ENCODE assay signal across 25 cellular contexts in genomic region chr20:36549628-36549941, GRCh38. TPM values are rescaled to one million over a fixed set of nuclear protein-coding genes. Genes with fewer than 3 reads are reported as not detected.
A peak's percentile ranks its signal among the peaks of the same experiment; 100 is the strongest.
DNase-seq lines count a peak whose midpoint lies in the region; ATAC-seq, FAIRE-seq and TF ChIP-seq lines count a peak whose summit lies in the region.
"Had no signal": no experiment of that assay in that cellular context is flagged by ENCODE, and none has a peak within 500 bp of the region (broad histone marks: within the 10 kb centered on the region; RNA-seq: fewer than 3 reads in every experiment).

No MANE protein-coding gene starts in this region.

- H3K4me3 ChIP-seq in Caco-2 (ENCODE audit: low read depth, low read length), result no peak overlapping the region
- H3K4me3 ChIP-seq in kidney (ENCODE audit: low read length in 2 of 2), result no peak overlapping the region
- H3K4me3 ChIP-seq: A549, body of pancreas had no signal

- H3K4me1 Mint-ChIP-seq in Caco-2 (ENCODE audit: low read depth, unreplicated experiment) (no peaks in the 10 kb centered on the region), chondrocyte (ENCODE audit: low read depth) (peaks cover 33% of the 10 kb centered on the region)
- H3K4me1 Mint-ChIP-seq in stimulated activated memory B cell treated with anti-CD40 and anti-IgM and Interleukin-4, amounts not matched to agents 10 μg/mL and 1 μg/mL and 100 μg/mL, for 72 hours, result peaks cover 16% of the 10 kb centered on the region
- H3K4me1 Mint-ChIP-seq: memory B cell had no signal

- ATAC-seq in stimulated activated memory B cell treated with anti-CD40 and anti-IgM and Interleukin-4, amounts not matched to agents 10 μg/mL and 1 μg/mL and 100 μg/mL, for 72 hours, result peak; percentile 21
- ATAC-seq in GM18858 (IDR thresholded peaks at IDR 0.05; ENCODE audit: unreplicated experiment), result no peak
- no peak for ATAC-seq in HG02852 (IDR thresholded peaks at IDR 0.05; ENCODE audit: unreplicated experiment)
- ATAC-seq: activated naive CD4-positive, alpha-beta T cell treated with anti-CD3 and anti-CD28 coated beads, Interleukin-2, amount 50 U/mL, for 72 hours; body of pancreas; stimulated activated naive CD8-positive, alpha-beta T cell treated with anti-CD3 and anti-CD28 coated beads, Interleukin-15, amount 100 ng/mL, for 72 hours had no signal

- POLR2A ChIA-PET in Caco-2 (lab: Charles Lee), result no interaction called here

- H3K4me1 ChIP-seq in Caco-2 (no peaks in the 10 kb centered on the region), kidney (ENCODE audit: control insufficient read depth in 1 of 2, insufficient read depth in 1 of 2, low read depth in 1 of 2, low read length in 2 of 2) (peaks cover 4 to 15% of the 10 kb centered on the region in 2 donors)
- H3K4me1 ChIP-seq: A549 had no signal

- no peak overlapping the region for H3K9ac ChIP-seq in kidney (ENCODE audit: low read length in 2 of 2)

- H3K9me3 ChIP-seq in Caco-2 (no peaks in the 10 kb centered on the region), kidney (ENCODE audit: control insufficient read depth in 1 of 2, low read length in 2 of 2) (no peaks in the 10 kb centered on the region)
- H3K9me3 ChIP-seq: A549, body of pancreas had no signal

- H3K9me3 Mint-ChIP-seq in Caco-2 (ENCODE audit: unreplicated experiment) (no peaks in the 10 kb centered on the region), chondrocyte (ENCODE audit: low read depth) (no peaks in the 10 kb centered on the region)
- H3K9me3 Mint-ChIP-seq in stimulated activated memory B cell treated with anti-CD40 and anti-IgM and Interleukin-4, amounts not matched to agents 10 μg/mL and 1 μg/mL and 100 μg/mL, for 72 hours, result no peaks in the 10 kb centered on the region
- H3K9me3 Mint-ChIP-seq: activated naive CD4-positive, alpha-beta T cell treated with anti-CD3 and anti-CD28 coated beads, Interleukin-2, amount 50 U/mL, for 72 hours; HFFc6; memory B cell; nephron progenitor cell; stimulated activated naive CD8-positive, alpha-beta T cell treated with anti-CD3 and anti-CD28 coated beads, Interleukin-15, amount 100 ng/mL, for 72 hours had no signal

- no peak overlapping the region for H3K4me3 Mint-ChIP-seq in Caco-2 (ENCODE audit: unreplicated experiment)
- no peak overlapping the region for H3K4me3 Mint-ChIP-seq in chondrocyte (ENCODE audit: unreplicated experiment)
- no peak overlapping the region for H3K4me3 Mint-ChIP-seq in stimulated activated memory B cell treated with anti-CD40 and anti-IgM and Interleukin-4, amounts not matched to agents 10 μg/mL and 1 μg/mL and 100 μg/mL, for 72 hours
- H3K4me3 Mint-ChIP-seq: HFFc6; memory B cell; nephron progenitor cell; stimulated activated naive CD8-positive, alpha-beta T cell treated with anti-CD3 and anti-CD28 coated beads, Interleukin-15, amount 100 ng/mL, for 72 hours had no signal

- H3K36me3 Mint-ChIP-seq in Caco-2 (ENCODE audit: insufficient read depth, unreplicated experiment), result peaks cover 55% of the 10 kb centered on the region
- peaks cover 20% of the 10 kb centered on the region for H3K36me3 Mint-ChIP-seq in chondrocyte (ENCODE audit: low read depth)
- no peaks in the 10 kb centered on the region for H3K36me3 Mint-ChIP-seq in stimulated activated memory B cell treated with anti-CD40 and anti-IgM and Interleukin-4, amounts not matched to agents 10 μg/mL and 1 μg/mL and 100 μg/mL, for 72 hours
- H3K36me3 Mint-ChIP-seq: activated naive CD4-positive, alpha-beta T cell treated with anti-CD3 and anti-CD28 coated beads, Interleukin-2, amount 50 U/mL, for 72 hours; memory B cell had no signal

- CTCF ChIA-PET in Caco-2 (lab: Charles Lee), result no interaction called here

- H3K27me3 Mint-ChIP-seq in Caco-2 (ENCODE audit: insufficient read depth, unreplicated experiment) (peaks cover 2% of the 10 kb centered on the region), chondrocyte (ENCODE audit: low read depth) (no peaks in the 10 kb centered on the region)
- H3K27me3 Mint-ChIP-seq in stimulated activated memory B cell treated with anti-CD40 and anti-IgM and Interleukin-4, amounts not matched to agents 10 μg/mL and 1 μg/mL and 100 μg/mL, for 72 hours, result no peaks in the 10 kb centered on the region
- H3K27me3 Mint-ChIP-seq: memory B cell; stimulated activated naive CD8-positive, alpha-beta T cell treated with anti-CD3 and anti-CD28 coated beads, Interleukin-15, amount 100 ng/mL, for 72 hours had no signal

- TF ChIP-seq CTCF in Caco-2 (IDR thresholded peaks at IDR 0.05; ENCODE audit: insufficient read depth in 1 of 2, low read depth in 1 of 2, low read length in 1 of 2, severe bottlenecking in 1 of 2, unreplicated experiment in 1 of 2) (no peak), chondrocyte (IDR thresholded peaks at IDR 0.05) (no peak), kidney (IDR thresholded peaks at IDR 0.05; ENCODE audit: borderline replicate concordance, extremely low read depth, insufficient read depth) (no peak)

- no peak overlapping the region for H3K27ac ChIP-seq in kidney (ENCODE audit: low read depth in 2 of 2, low read length in 2 of 2)
- H3K27ac ChIP-seq: A549, body of pancreas had no signal

- FAIRE-seq in kidney (lab: Jason Lieb, UNC), result no peak
- FAIRE-seq: A549, keratinocyte had no signal

- no peaks in the 10 kb centered on the region for H3K36me3 ChIP-seq in Caco-2 (ENCODE audit: control insufficient read depth, insufficient read depth, low read length)
- no peaks in the 10 kb centered on the region for H3K36me3 ChIP-seq in kidney (ENCODE audit: control insufficient read depth in 1 of 2, insufficient read depth in 2 of 2, low read length in 2 of 2)

- H3K27ac Mint-ChIP-seq in Caco-2 (ENCODE audit: unreplicated experiment) (peak overlapping the region; percentile 27), chondrocyte (ENCODE audit: unreplicated experiment) (peak overlapping the region; percentile 58)
- H3K27ac Mint-ChIP-seq in stimulated activated memory B cell treated with anti-CD40 and anti-IgM and Interleukin-4, amounts not matched to agents 10 μg/mL and 1 μg/mL and 100 μg/mL, for 72 hours, result no peak overlapping the region
- H3K27ac Mint-ChIP-seq: memory B cell; stimulated activated naive CD8-positive, alpha-beta T cell treated with anti-CD3 and anti-CD28 coated beads, Interleukin-15, amount 100 ng/mL, for 72 hours had no signal

- intact Hi-C loops in Caco-2 (cut with micrococcal nuclease; ENCODE audit: unreplicated experiment) (no loop called here), kidney (cut with DNase I) (no loop called here)

- BruUV-seq in Caco-2 (replicated peaks; lab: Mats Ljungman, UMichigan), result no TSS peak

- DNase-seq in Caco-2, result no peak
- no peak for DNase-seq in chondrocyte (ENCODE audit: low spot score)
- DNase-seq in kidney, result peak; percentile 60
- DNase-seq in HPDE6-E6E7 (ENCODE audit: extremely low spot score), result no peak
- DNase-seq in NCI-H1436 (lab: John Stamatoyannopoulos, UW), result no peak
- DNase-seq: activated CD4-positive, alpha-beta T cell treated with anti-CD3 and anti-CD28 coated beads for 1 hour; body of pancreas; C1 segment of cervical spinal cord; cortex of kidney; HFFc6; hippocampal formation; NCI-H1436 treated with DMSO at 0.1 percent for 48 hours; NCI-H2171 treated with DMSO at 0.1 percent for 48 hours; NCI-H69; nephron progenitor cell; SHP77; stimulated activated CD4-positive, alpha-beta T cell treated with anti-CD3 and anti-CD28 coated beads, Interleukin-4, amount 100 ng/mL, for 24 hours; stimulated activated naive CD8-positive, alpha-beta T cell treated with anti-CD3 and anti-CD28 coated beads, Interleukin-15, amount 100 ng/mL, for 72 hours had no signal

- H3K27me3 ChIP-seq in Caco-2 (replicated peaks; ENCODE audit: control insufficient read depth, insufficient read depth, low read length), result no peaks in the 10 kb centered on the region
- H3K27me3 ChIP-seq: body of pancreas had no signal

RNA-seq across cellular contexts. Expression of gene MYL9, which starts 8.3 kb away (rescaled TPM):
- total RNA-seq in Caco-2 (2022) (382 and 446 TPM in 2 replicates), chondrocyte (237 to 1,930 TPM (median 1,885 TPM) in 3 replicates), kidney (294 TPM)
- 576 TPM for polyA plus RNA-seq in kidney (ENCODE audit: insufficient read depth, low read depth, low replicate concordance)

RNA-seq across cellular contexts. Expression of gene TGIF2, which starts 23.8 kb away (rescaled TPM):
- total RNA-seq in Caco-2 (2022) (58.4 and 60.6 TPM in 2 replicates), chondrocyte (15.8 to 24.2 TPM (median 18.8 TPM) in 3 replicates), kidney (15.3 TPM)
- 11.0 TPM for polyA plus RNA-seq in kidney (ENCODE audit: insufficient read depth, low read depth, low replicate concordance)

RNA-seq across cellular contexts. Expression of gene RAB5IF, which starts 56.0 kb away (rescaled TPM):
- total RNA-seq in Caco-2 (2022) (279 and 282 TPM in 2 replicates), chondrocyte (71.3 to 74.0 TPM (median 71.5 TPM) in 3 replicates), kidney (71.0 TPM)
- polyA plus RNA-seq in kidney (ENCODE audit: insufficient read depth, low read depth, low replicate concordance), result 110 TPM
